ENCODE assay signal across 22 cellular contexts in genomic region chrX:105463483-105463882, GRCh38.
DNase-seq lines count a peak whose midpoint lies in the region; ATAC-seq, FAIRE-seq and TF ChIP-seq lines count a peak whose summit lies in the region.
"Had no signal": no experiment of that assay in that cellular context is flagged by ENCODE, and none has a peak within 500 bp of the region (broad histone marks: within the 10 kb centered on the region; RNA-seq: fewer than 3 reads in every experiment).

No MANE protein-coding gene starts in this region.

- intact Hi-C loops in psoas muscle (cut with DNase I) = no loop called here
- intact Hi-C loops in esophagus squamous epithelium (cut with DNase I) = no loop called here

- H3K4me2 ChIP-seq in SK-N-SH = no peak overlapping the region

- DNase-seq in OCI-M1 (lab: John Stamatoyannopoulos, UW) (peak; percentile 34), bronchial epithelial cell (ENCODE audit: low read depth) (peak; percentile 84), fibroblast of villous mesenchyme (ENCODE audit: low read depth) (peak; percentile 21), SK-N-SH (no peak), psoas muscle (no peak), esophagus squamous epithelium (lab: John Stamatoyannopoulos, UW) (no peak)
- DNase-seq: ACHN, AML-193, KG1, MV-4-11, NCI-H1694 treated with DMSO at 0.1 percent for 48 hours, NCI-H2107, NCI-H345, NCI-H526, Peyer's patch had no signal

- no peaks in the 10 kb centered on the region for H3K9me2 ChIP-seq in SK-N-SH

- FAIRE-seq in bronchial epithelial cell (lab: Jason Lieb, UNC) = no peak
- FAIRE-seq: D721Med, GM12892, GM18507, H1 had no signal

- H3K27ac ChIP-seq in SK-N-SH (ENCODE audit: low read depth in 2 of 2, low read length in 1 of 2) = no peak overlapping the region
- H3K27ac ChIP-seq in psoas muscle = no peak overlapping the region
- H3K27ac ChIP-seq in esophagus squamous epithelium = no peak overlapping the region
- H3K27ac ChIP-seq: C4-2B, Peyer's patch had no signal

- TF ChIP-seq EP300 in SK-N-SH (IDR thresholded peaks at IDR 0.05; ENCODE audit: borderline replicate concordance in 1 of 2, low read depth in 1 of 2, low read length in 1 of 2) = no peak

- 6% methylated on average over 3 of the region's 3 CpGs for WGBS in SK-N-SH (ENCODE audit: low lambda C conversion rate)
- WGBS in psoas muscle, 3 donors = 52 to 76% (median 63%) methylated on average over 1 to 3 of the region's 3 CpGs
- 41 to 61% methylated on average over 3 of the region's 3 CpGs for WGBS in esophagus squamous epithelium, 2 donors

- TF ChIP-seq CTCF in bronchial epithelial cell (IDR thresholded peaks at IDR 0.05; ENCODE audit: insufficient read depth, low read length, severe bottlenecking) (no peak), fibroblast of villous mesenchyme (IDR thresholded peaks at IDR 0.05; ENCODE audit: insufficient read depth, low read depth, low read length) (no peak), SK-N-SH (IDR thresholded peaks at IDR 0.05) (no peak), psoas muscle (IDR thresholded peaks at IDR 0.05) (no peak), esophagus squamous epithelium (IDR thresholded peaks at IDR 0.05) (no peak)

- CTCF ChIA-PET in SK-N-SH (lab: Yijun Ruan, JAX) = no interaction called here

- no peaks in the 10 kb centered on the region for H3F3A ChIP-seq in SK-N-SH (replicated peaks; ENCODE audit: insufficient read depth)

- no peak overlapping the region for H3K9ac ChIP-seq in SK-N-SH

- no peak for TF ChIP-seq RAD21 in SK-N-SH (IDR thresholded peaks at IDR 0.05; ENCODE audit: low read length)

- H3K27me3 ChIP-seq in bronchial epithelial cell (ENCODE audit: control insufficient read depth, insufficient read depth, low read length) = no peaks in the 10 kb centered on the region
- no peaks in the 10 kb centered on the region for H3K27me3 ChIP-seq in SK-N-SH (ENCODE audit: insufficient read depth)
- peaks cover 0 to 14% (median 0%) of the 10 kb centered on the region in 3 donors for H3K27me3 ChIP-seq in psoas muscle (ENCODE audit: insufficient read depth in 3 of 3, low read length in 2 of 3)
- no peaks in the 10 kb centered on the region for H3K27me3 ChIP-seq in esophagus squamous epithelium
- H3K27me3 ChIP-seq: Peyer's patch had no signal

- no peak for TF ChIP-seq POLR2A in esophagus squamous epithelium (IDR thresholded peaks at IDR 0.05)

- no peaks in the 10 kb centered on the region for H3K9me3 ChIP-seq in SK-N-SH
- no peaks in the 10 kb centered on the region for H3K9me3 ChIP-seq in psoas muscle
- H3K9me3 ChIP-seq in esophagus squamous epithelium = no peaks in the 10 kb centered on the region
- H3K9me3 ChIP-seq: Peyer's patch had no signal

- no peak overlapping the region for H2AFZ ChIP-seq in SK-N-SH (ENCODE audit: low read depth)

- no peaks in the 10 kb centered on the region for H4K20me1 ChIP-seq in SK-N-SH (ENCODE audit: insufficient read depth)

- H3K4me1 ChIP-seq in SK-N-SH (ENCODE audit: control insufficient read depth in 1 of 2, insufficient read depth in 2 of 2, low read depth in 1 of 2, low read length in 1 of 2) = no peaks in the 10 kb centered on the region
- no peaks in the 10 kb centered on the region for H3K4me1 ChIP-seq in psoas muscle
- H3K4me1 ChIP-seq in esophagus squamous epithelium = no peaks in the 10 kb centered on the region
- H3K4me1 ChIP-seq: Peyer's patch had no signal

- H3K36me3 ChIP-seq in bronchial epithelial cell (ENCODE audit: control insufficient read depth, insufficient read depth, low read length) (no peaks in the 10 kb centered on the region), SK-N-SH (replicated peaks in 1 of 2; ENCODE audit: control insufficient read depth in 1 of 2, insufficient read depth in 2 of 2, low read length in 1 of 2) (no peaks in the 10 kb centered on the region), psoas muscle (ENCODE audit: insufficient read depth in 1 of 2, low read depth in 1 of 2) (no peaks in the 10 kb centered on the region), esophagus squamous epithelium (no peaks in the 10 kb centered on the region)
- H3K36me3 ChIP-seq: Peyer's patch had no signal

- no peaks in the 10 kb centered on the region for H3K79me2 ChIP-seq in SK-N-SH (ENCODE audit: insufficient read depth)

- ATAC-seq in psoas muscle (no peak), GM21360 (IDR thresholded peaks at IDR 0.05; ENCODE audit: unreplicated experiment) (no peak)
- ATAC-seq: Right ventricle myocardium inferior had no signal

- no peak overlapping the region for H3K4me3 ChIP-seq in bronchial epithelial cell (ENCODE audit: low read depth, low read length)
- no peak overlapping the region for H3K4me3 ChIP-seq in fibroblast of villous mesenchyme (ENCODE audit: low read depth, low read length)
- no peak overlapping the region for H3K4me3 ChIP-seq in SK-N-SH (ENCODE audit: low read depth in 2 of 2, low read length in 1 of 2)
- H3K4me3 ChIP-seq in psoas muscle = no peak overlapping the region
- H3K4me3 ChIP-seq in esophagus squamous epithelium = no peak overlapping the region
- H3K4me3 ChIP-seq: Peyer's patch had no signal

- POLR2A ChIA-PET in SK-N-SH (lab: Yijun Ruan, JAX) = no interaction called here

TF ChIP-seq in SK-N-SH, 30 proteins besides CTCF, POLR2A, EP300 and RAD21:
- TF ChIP-seq, protein P1, sequence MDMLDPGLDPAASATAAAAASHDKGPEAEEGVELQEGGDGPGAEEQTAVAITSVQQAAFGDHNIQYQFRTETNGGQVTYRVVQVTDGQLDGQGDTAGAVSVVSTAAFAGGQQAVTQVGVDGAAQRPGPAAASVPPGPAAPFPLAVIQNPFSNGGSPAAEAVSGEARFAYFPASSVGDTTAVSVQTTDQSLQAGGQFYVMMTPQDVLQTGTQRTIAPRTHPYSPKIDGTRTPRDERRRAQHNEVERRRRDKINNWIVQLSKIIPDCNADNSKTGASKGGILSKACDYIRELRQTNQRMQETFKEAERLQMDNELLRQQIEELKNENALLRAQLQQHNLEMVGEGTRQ (IDR thresholded peaks at IDR 0.05; ENCODE audit: borderline replicate concordance, low read depth, low read length) = no peak
- TF ChIP-seq EZH2phosphoT487 (IDR thresholded peaks at IDR 0.05; ENCODE audit: borderline replicate concordance, low read depth) (no peak), SIN3A (IDR thresholded peaks at IDR 0.05; ENCODE audit: borderline replicate concordance, low read depth, low read length) (no peak), PBX3 (IDR thresholded peaks at IDR 0.05) (no peak), IRF3 (IDR thresholded peaks at IDR 0.05; ENCODE audit: low read depth, low read length) (no peak), NFIC (IDR thresholded peaks at IDR 0.05; ENCODE audit: borderline replicate concordance) (no peak), MXI1 (IDR thresholded peaks at IDR 0.05; ENCODE audit: low read depth, low read length) (no peak), JUND (IDR thresholded peaks at IDR 0.05) (no peak), FOXJ3 (CRISPR knock-in tag; IDR thresholded peaks at IDR 0.05) (no peak)

Comparison
In these comparisons a context has a peak if more than half of its experiments do, and no peak if none do; other contexts are left out.
1. DNase-seq: peak in OCI-M1 (single experiment), bronchial epithelial cell (single experiment) and fibroblast of villous mesenchyme (single experiment); none in SK-N-SH (single experiment), psoas muscle (0 of 2) and esophagus squamous epithelium (single experiment).